ENCODE assay signal across 9 cellular contexts in genomic region chr2:211930331-211930730, GRCh38.
A peak's percentile ranks its signal among the peaks of the same experiment; 100 is the strongest.
DNase-seq lines count a peak whose midpoint lies in the region; ATAC-seq, FAIRE-seq and TF ChIP-seq lines count a peak whose summit lies in the region.
"Had no signal": no experiment of that assay in that cellular context is flagged by ENCODE, and none has a peak within 500 bp of the region (broad histone marks: within the 10 kb centered on the region; RNA-seq: fewer than 3 reads in every experiment).

No MANE protein-coding gene starts in this region.

- TF ChIP-seq RAD21 in GM12878 (IDR thresholded peaks at IDR 0.05; ENCODE audit: insufficient read depth, low read depth, low read length) = peak; percentile 62

- H3K27me3 ChIP-seq in GM12878 (replicated peaks in 1 of 2; ENCODE audit: control insufficient read depth in 2 of 2, insufficient read depth in 2 of 2, low read length in 1 of 2) (no peaks in the 10 kb centered on the region), hepatocyte (no peaks in the 10 kb centered on the region), adrenal gland (no peaks in the 10 kb centered on the region)

- H4K20me1 ChIP-seq in GM12878 (ENCODE audit: control insufficient read depth, insufficient read depth) (no peaks in the 10 kb centered on the region), hepatocyte (ENCODE audit: insufficient read depth, poor library complexity, severe bottlenecking) (no peaks in the 10 kb centered on the region)

- H3K9ac ChIP-seq in GM12878 (ENCODE audit: control insufficient read depth, insufficient read depth, low read length) = no peak overlapping the region

- no TSS peak for BruUV-seq in GM12878 (replicated peaks; lab: Mats Ljungman, UMichigan)

- H3K27ac ChIP-seq in GM12878 (ENCODE audit: control insufficient read depth, insufficient read depth) (no peak overlapping the region), hepatocyte (no peak overlapping the region), adrenal gland (no peak overlapping the region)

- TF ChIP-seq POLR2A in GM12878 (IDR thresholded peaks at IDR 0.05; ENCODE audit: low read depth, low read length) (no peak), adrenal gland (IDR thresholded peaks at IDR 0.05) (no peak)

- H3K36me3 ChIP-seq in GM12878 (ENCODE audit: control insufficient read depth in 2 of 2, insufficient read depth in 2 of 2, low read length in 1 of 2) (no peaks in the 10 kb centered on the region), hepatocyte (replicated peaks; ENCODE audit: insufficient read depth, low read depth) (no peaks in the 10 kb centered on the region), adrenal gland (replicated peaks in 1 of 2) (no peaks in the 10 kb centered on the region)

- H3K4me2 ChIP-seq in GM12878 (ENCODE audit: control insufficient read depth, insufficient read depth) = no peak overlapping the region
- no peak overlapping the region for H3K4me2 ChIP-seq in hepatocyte

- H3K9me3 ChIP-seq in GM12878 (replicated peaks; ENCODE audit: control insufficient read depth, insufficient read depth, low read length) (no peaks in the 10 kb centered on the region), hepatocyte (ENCODE audit: low read depth) (no peaks in the 10 kb centered on the region), adrenal gland (replicated peaks in 1 of 3) (no peaks in the 10 kb centered on the region)

- CTCF ChIA-PET in GM12878 (lab: Yijun Ruan, JAX) = interaction anchor here (0.8 to 1.8 kb wide), 5 partner anchors 13 to 590 kb away, joined by 3 to 9 read pairs (median 3); no protein-coding TSS in a partner anchor

- no peak for FAIRE-seq in GM12878 (lab: Jason Lieb, UNC)
- FAIRE-seq: A204.1 had no signal

- H3K79me2 ChIP-seq in GM12878 (ENCODE audit: control insufficient read depth, insufficient read depth, low read length) (no peaks in the 10 kb centered on the region), hepatocyte (no peaks in the 10 kb centered on the region)

- H3K4me3 ChIP-seq in GM12878 = no peak overlapping the region
- H3K4me3 ChIP-seq in hepatocyte = no peak overlapping the region
- H3K4me3 ChIP-seq in adrenal gland = no peak overlapping the region

- H3K4me1 ChIP-seq in GM12878 (ENCODE audit: control insufficient read depth, insufficient read depth, low read length) (no peaks in the 10 kb centered on the region), hepatocyte (ENCODE audit: insufficient read depth) (no peaks in the 10 kb centered on the region), adrenal gland (replicated peaks in 1 of 2) (no peaks in the 10 kb centered on the region)

- RAD21 ChIA-PET in GM12878 (lab: Charles Lee; ENCODE audit: unreplicated experiment) = interaction anchor here (0.9 to 1.9 kb wide), 5 partner anchors 69 to 593 kb away, joined by 3 to 15 read pairs (median 3); no protein-coding TSS in a partner anchor

- no peak; a peak in 1 of 4 replicates for TF ChIP-seq EP300 in GM12878 (IDR thresholded peaks at IDR 0.05; ENCODE audit: borderline replicate concordance in 1 of 2, control insufficient read depth in 1 of 2, low read depth in 2 of 2, low read length in 2 of 2)

- no peak overlapping the region for H2AFZ ChIP-seq in GM12878 (ENCODE audit: control insufficient read depth, low read depth, low read length)
- no peak overlapping the region for H2AFZ ChIP-seq in hepatocyte

- TF ChIP-seq CTCF in GM12878 (IDR thresholded peaks at IDR 0.05 in 2 of 3, conservative IDR thresholded peaks at IDR 0.05 in 1 of 3; ENCODE audit: control insufficient read depth in 2 of 3, extremely low read depth in 1 of 3, insufficient read depth in 1 of 3, low read depth in 3 of 3, low read length in 3 of 3) (no peak), hepatocyte (IDR thresholded peaks at IDR 0.05; ENCODE audit: poor library complexity) (no peak), adrenal gland (IDR thresholded peaks at IDR 0.05) (no peak)

- no peaks in the 10 kb centered on the region for H3K9me2 ChIP-seq in hepatocyte (replicated peaks; ENCODE audit: insufficient read depth)

- SMC1A ChIA-PET in GM12878 (lab: Charles Lee; ENCODE audit: uncharacterized antibody, unreplicated experiment) = interaction anchor here (0.6 to 1.9 kb wide), 6 partner anchors 8 to 205 kb away, joined by 3 to 5 read pairs (median 4); no protein-coding TSS in a partner anchor

- DNase-seq in NCI-H2081 (lab: John Stamatoyannopoulos, UW) (peak; percentile 12 to 66), NCI-H2081 treated with DMSO at 0.1 percent for 48 hours (lab: John Stamatoyannopoulos, UW) (no peak), GM12878 (ENCODE audit: low read depth, low spot score) (peak; percentile 2), hepatocyte (ENCODE audit: low spot score) (no peak), adrenal gland (no peak), NCI-H2171 (lab: John Stamatoyannopoulos, UW) (no peak)

- in situ Hi-C loops in GM12878 (cut with MboI) = no loop called here

- POLR2A ChIA-PET in GM12878 (lab: Charles Lee) = no interaction called here

- intact Hi-C loops in GM12878 (cut with micrococcal nuclease; ENCODE audit: unreplicated experiment) = no loop called here
- intact Hi-C loops in adrenal gland (cut with DNase I) = no loop called here

- ATAC-seq in GM21515 (IDR thresholded peaks at IDR 0.05; ENCODE audit: unreplicated experiment) (peak; percentile 98), HG03175 (IDR thresholded peaks at IDR 0.05; ENCODE audit: unreplicated experiment) (peak; percentile 84), GM12878 (peak; percentile 82)

- 8% methylated on average over 4 of the region's 4 CpGs for WGBS in GM12878 (ENCODE audit: insufficient coverage, insufficient replicate concordance, low lambda C conversion rate, missing lambda C conversion rate)
- WGBS in hepatocyte (ENCODE audit: low lambda C conversion rate, missing lambda C conversion rate) = 54% methylated on average over 4 of the region's 4 CpGs
- 35 to 43% (median 40%) methylated on average over 4 of the region's 4 CpGs for WGBS in adrenal gland, 4 donors

TF ChIP-seq in GM12878, 131 proteins besides CTCF, POLR2A, EP300 and RAD21:
- peak; percentile 80; the same call in 1 of the 2 replicates for TF ChIP-seq TCF3 (IDR thresholded peaks at IDR 0.05; ENCODE audit: borderline replicate concordance, insufficient read depth, low read depth, low read length)
- peak; percentile 94 for TF ChIP-seq RUNX3 (IDR thresholded peaks at IDR 0.05; ENCODE audit: low read length)
- peak; percentile 94 for TF ChIP-seq MEF2A (IDR thresholded peaks at IDR 0.05; ENCODE audit: insufficient read depth, low read depth, low read length)
- TF ChIP-seq ATF2 (IDR thresholded peaks at IDR 0.05; ENCODE audit: low read length) = peak; percentile 59; the same call in 1 of the 2 replicates
- TF ChIP-seq CEBPB (IDR thresholded peaks at IDR 0.05; ENCODE audit: borderline replicate concordance in 1 of 2, low read depth in 2 of 2, low read length in 2 of 2) = no peak
- TF ChIP-seq PKNOX1 (IDR thresholded peaks at IDR 0.05) = peak; percentile 14; the same call in 1 of the 2 replicates
- TF ChIP-seq NFIC (IDR thresholded peaks at IDR 0.05; ENCODE audit: low read depth, low read length) = peak; percentile 86
- no peak for TF ChIP-seq BHLHE40 (IDR thresholded peaks at IDR 0.05; ENCODE audit: borderline replicate concordance in 1 of 2, low read depth in 2 of 2, low read length in 1 of 2)
- peak; percentile 48; the same call in 1 of the 2 replicates for TF ChIP-seq CBFB (IDR thresholded peaks at IDR 0.05; ENCODE audit: low read depth)
- no peak for TF ChIP-seq ZBTB33 (IDR thresholded peaks at IDR 0.05)
- 0 out of 2 replicates have a peak, but pooled peaks have one; percentile 24 for TF ChIP-seq CREM (IDR thresholded peaks at IDR 0.05; ENCODE audit: low read depth)
- TF ChIP-seq JUNB (IDR thresholded peaks at IDR 0.05) = 0 out of 2 replicates have a peak, but pooled peaks have one; percentile 19
- TF ChIP-seq ESRRA (IDR thresholded peaks at IDR 0.05; ENCODE audit: low read length) = no peak
- peak; percentile 81; the same call in 1 of the 2 replicates for TF ChIP-seq FOXM1 (IDR thresholded peaks at IDR 0.05; ENCODE audit: low read depth, low read length)
- TF ChIP-seq TCF12 (IDR thresholded peaks at IDR 0.05; ENCODE audit: low read depth, low read length) = peak; percentile 62; the same call in 1 of the 2 replicates
TF ChIP-seq in GM12878: peak in this region for 11.

Comparison
In these comparisons a context has a peak if more than half of its experiments do, and no peak if none do; other contexts are left out.
1. DNase-seq: peak in NCI-H2081 (2 of 2) and GM12878 (single experiment); none in NCI-H2081 treated with DMSO at 0.1 percent for 48 hours (single experiment), hepatocyte (single experiment), adrenal gland (0 of 7) and NCI-H2171 (single experiment).
2. Peak in every context shown above with its lines, with median percentiles within 50 percentile points of each other: ATAC-seq.